ENCODE assay signal across 8 cellular contexts in the genomic region with DNA sequence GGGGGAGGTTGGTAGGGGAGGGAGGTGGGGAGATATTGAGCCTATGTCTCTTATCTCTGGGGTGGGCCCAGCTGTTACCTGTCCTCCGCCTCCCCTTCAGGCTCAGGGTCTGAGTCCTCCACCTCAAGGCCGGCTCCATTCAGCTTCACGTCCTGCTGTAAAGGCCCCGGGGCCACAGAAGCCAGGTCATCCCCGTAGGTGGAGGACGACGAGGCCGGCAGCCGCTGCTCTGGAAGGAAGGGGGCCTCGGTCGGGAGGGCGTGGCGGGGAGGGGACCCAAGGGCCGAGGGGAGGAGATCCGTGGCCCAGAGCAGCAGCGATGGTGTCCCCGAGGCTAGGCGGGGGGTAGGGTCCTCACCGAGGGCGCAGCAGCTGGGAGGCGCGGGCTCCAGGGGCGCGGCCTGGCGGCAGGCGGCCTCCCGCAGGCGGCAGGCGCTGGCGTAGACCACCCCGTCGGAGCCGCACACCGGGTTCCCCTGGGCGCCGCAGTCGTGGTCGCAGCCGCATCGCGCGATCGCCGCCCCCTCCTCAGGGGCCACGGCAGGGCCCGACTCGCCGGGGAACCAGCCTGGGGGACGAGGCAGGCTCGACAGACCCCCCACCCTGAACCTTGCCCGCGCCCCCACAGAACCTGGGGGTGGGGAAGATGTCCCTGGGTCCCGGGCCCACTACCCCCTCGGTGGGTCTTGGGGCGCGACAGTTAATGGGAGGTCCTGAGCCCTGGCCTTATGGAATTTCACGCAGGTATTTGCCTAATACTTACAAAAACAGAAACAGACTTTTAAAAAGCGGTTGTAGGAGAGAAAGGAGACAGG. TPM values are rescaled to one million over a fixed set of nuclear protein-coding genes. Genes with fewer than 3 reads are reported as not detected.
DNase-seq lines count a peak whose midpoint lies in the region; ATAC-seq and TF ChIP-seq lines count a peak whose summit lies in the region.

No MANE protein-coding gene starts in this region.

- H3K27ac Mint-ChIP-seq in activated T-cell treated with anti-CD3 and anti-CD28 coated beads, Interleukin-2, amount 50 U/mL, for 72 hours: peak overlapping the region; percentile 89

- peak overlapping the region; percentile 40; the same call in 1 of the 2 replicates for H3K4me2 ChIP-seq in HCT116 (ENCODE audit: low read length)

- DNase-seq in AG04450 (ENCODE audit: low read depth, low spot score) (no peak), HCT116 (ENCODE audit: low read depth, low spot score) (no peak), suprapubic skin (ENCODE audit: low spot score in 2 of 2) (peak in 1 of 2 donors; percentile 68), NCI-H128 (lab: John Stamatoyannopoulos, UW; ENCODE audit: unreplicated experiment) (no peak)
- peak; percentile 10 to 12 for DNase-seq in activated T-cell treated with anti-CD3 and anti-CD28 coated beads, Interleukin-2, amount 50 U/mL, for 72 hours

- H3K9ac ChIP-seq in HCT116 (ENCODE audit: low read length) (no peak overlapping the region), iPS-20b (ENCODE audit: low read depth, low read length) (no peak overlapping the region; the same call in 1 of the 2 replicates)

- no peaks in the 10 kb centered on the region for H4K20me1 ChIP-seq in HCT116 (ENCODE audit: insufficient read depth)

- TF ChIP-seq CTCF in AG04450 (IDR thresholded peaks at IDR 0.05; ENCODE audit: low read depth, low read length): no peak
- no peak for TF ChIP-seq CTCF in HCT116 (IDR thresholded peaks at IDR 0.05 in 2 of 3, conservative IDR thresholded peaks at IDR 0.05 in 1 of 3; ENCODE audit: borderline replicate concordance in 1 of 3, insufficient read depth in 1 of 3, low read depth in 2 of 3, low read length in 2 of 3)
- no peak for TF ChIP-seq CTCF in suprapubic skin (IDR thresholded peaks at IDR 0.05)

- H3K4me1 ChIP-seq in HCT116 (ENCODE audit: control insufficient read depth in 1 of 2, insufficient read depth in 2 of 2, low read length in 2 of 2) (peaks cover 2 to 8% of the 10 kb centered on the region in 2 experiments; a peak in 2 of 4 replicates), iPS-20b (ENCODE audit: insufficient read depth, low read length) (no peaks in the 10 kb centered on the region), suprapubic skin (peaks cover 21% of the 10 kb centered on the region)

- no TSS peak for BruUV-seq in HCT116 (replicated peaks; lab: Mats Ljungman, UMichigan)

- TF ChIP-seq RAD21 in HCT116 (IDR thresholded peaks at IDR 0.05; ENCODE audit: low read depth): no peak

- RAD21 ChIA-PET in HCT116 (lab: Charles Lee; ENCODE audit: low non-redundant PET in 1 of 2, low total read pairs in 2 of 2, uncharacterized antibody in 2 of 2, unreplicated experiment in 2 of 2): interaction anchor here in 1 of 2 experiments (0.6 kb wide), 1 partner anchor 156 kb away, joined by 5 read pairs; no protein-coding TSS in a partner anchor

- H3K9me3 Mint-ChIP-seq in activated T-cell treated with anti-CD3 and anti-CD28 coated beads, Interleukin-2, amount 50 U/mL, for 72 hours: no peaks in the 10 kb centered on the region

- no peaks in the 10 kb centered on the region for H3K36me3 Mint-ChIP-seq in activated T-cell treated with anti-CD3 and anti-CD28 coated beads, Interleukin-2, amount 50 U/mL, for 72 hours (ENCODE audit: insufficient read depth in 2 of 2)

- ATAC-seq in HCT116: no peak
- peak; percentile 2 to 3 for ATAC-seq in activated T-cell treated with anti-CD3 and anti-CD28 coated beads, Interleukin-2, amount 50 U/mL, for 72 hours (replicated peaks in 1 of 2)
- no peak for ATAC-seq in HG03095 (IDR thresholded peaks at IDR 0.05; ENCODE audit: unreplicated experiment)
- no peak for ATAC-seq in HG03175 (IDR thresholded peaks at IDR 0.05; ENCODE audit: unreplicated experiment)

- no peak overlapping the region for H2AFZ ChIP-seq in HCT116 (ENCODE audit: low read depth, low read length, poor library complexity, severe bottlenecking)

- TF ChIP-seq POLR2A in HCT116 (IDR thresholded peaks at IDR 0.05; ENCODE audit: borderline replicate concordance, extremely low read depth, insufficient read depth, insufficient read length) (no peak), suprapubic skin (IDR thresholded peaks at IDR 0.05) (no peak)

- H3K4me3 ChIP-seq in AG04450 (ENCODE audit: low read depth, low read length): peak overlapping the region; percentile 51
- H3K4me3 ChIP-seq in HCT116 (replicated peaks in 1 of 2; ENCODE audit: low read depth in 1 of 2, low read length in 2 of 2): no peak overlapping the region
- H3K4me3 ChIP-seq in iPS-20b (ENCODE audit: low read length): peak overlapping the region; percentile 77
- H3K4me3 ChIP-seq in suprapubic skin: peak overlapping the region; percentile 70

- H3K27me3 ChIP-seq in AG04450 (ENCODE audit: control insufficient read depth, insufficient read depth, low read length) (peaks cover 10% of the 10 kb centered on the region), HCT116 (ENCODE audit: insufficient read depth, low read length) (no peaks in the 10 kb centered on the region), iPS-20b (ENCODE audit: insufficient read depth, low read length) (peaks cover 30% of the 10 kb centered on the region), suprapubic skin (no peaks in the 10 kb centered on the region)

- H3K27ac ChIP-seq in AG04450 (ENCODE audit: low read depth, low read length): no peak overlapping the region
- H3K27ac ChIP-seq in HCT116 (ENCODE audit: low read depth, low read length): no peak overlapping the region; the same call in 1 of the 2 replicates
- no peak overlapping the region for H3K27ac ChIP-seq in iPS-20b (ENCODE audit: low read length)
- H3K27ac ChIP-seq in suprapubic skin: peak overlapping the region; percentile 78

- peak overlapping the region; percentile 73 to 74 for H3K4me3 Mint-ChIP-seq in activated T-cell treated with anti-CD3 and anti-CD28 coated beads, Interleukin-2, amount 50 U/mL, for 72 hours

- no peaks in the 10 kb centered on the region for H3K9me2 ChIP-seq in HCT116 (ENCODE audit: insufficient read depth)

- H3K79me2 ChIP-seq in HCT116 (ENCODE audit: insufficient read depth, low read length): no peaks in the 10 kb centered on the region

- POLR2A ChIA-PET in AG04450 (lab: Yijun Ruan, JAX): no interaction called here
- POLR2A ChIA-PET in HCT116 (lab: Charles Lee): no interaction called here

- peaks cover 5% of the 10 kb centered on the region for H3K4me1 Mint-ChIP-seq in activated T-cell treated with anti-CD3 and anti-CD28 coated beads, Interleukin-2, amount 50 U/mL, for 72 hours (ENCODE audit: low read depth)

- 0% methylated on average over 6 of the region's 58 CpGs for WGBS in suprapubic skin

- H3K9me3 ChIP-seq in AG04450 (ENCODE audit: control insufficient read depth, insufficient read depth, low read length) (peaks cover 5% of the 10 kb centered on the region; the same call in 1 of the 2 replicates), HCT116 (ENCODE audit: control insufficient read depth in 1 of 2, insufficient read depth in 1 of 2, low read depth in 1 of 2, low read length in 2 of 2) (no peaks in the 10 kb centered on the region), iPS-20b (ENCODE audit: insufficient read depth, low read depth, low read length) (no peaks in the 10 kb centered on the region), suprapubic skin (no peaks in the 10 kb centered on the region)

- peaks cover 38% of the 10 kb centered on the region for H3K27me3 Mint-ChIP-seq in activated T-cell treated with anti-CD3 and anti-CD28 coated beads, Interleukin-2, amount 50 U/mL, for 72 hours (ENCODE audit: low read depth)

- CTCF ChIA-PET in AG04450 (lab: Charles Lee) (no interaction called here), HCT116 (lab: Charles Lee) (no interaction called here)

- H3K36me3 ChIP-seq in HCT116 (ENCODE audit: control insufficient read depth in 1 of 2, insufficient read depth in 2 of 2, low read length in 2 of 2) (no peaks in the 10 kb centered on the region), iPS-20b (ENCODE audit: insufficient read depth, low read depth, low read length) (no peaks in the 10 kb centered on the region), suprapubic skin (no peaks in the 10 kb centered on the region)

- intact Hi-C loops in HCT116 (cut with micrococcal nuclease): no loop called here

- no peak for TF ChIP-seq EP300 in suprapubic skin (IDR thresholded peaks at IDR 0.05)

TF ChIP-seq in HCT116, 20 proteins besides CTCF, POLR2A, EP300 and RAD21:
- TF ChIP-seq, protein P1, sequence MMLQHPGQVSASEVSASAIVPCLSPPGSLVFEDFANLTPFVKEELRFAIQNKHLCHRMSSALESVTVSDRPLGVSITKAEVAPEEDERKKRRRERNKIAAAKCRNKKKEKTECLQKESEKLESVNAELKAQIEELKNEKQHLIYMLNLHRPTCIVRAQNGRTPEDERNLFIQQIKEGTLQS (IDR thresholded peaks at IDR 0.05): no peak
- TF ChIP-seq CEBPB (IDR thresholded peaks at IDR 0.05; ENCODE audit: low read depth): no peak
- no peak for TF ChIP-seq EZH2phosphoT487 (IDR thresholded peaks at IDR 0.05; ENCODE audit: borderline replicate concordance)
TF ChIP-seq in HCT116: peak in this region for 0.

RNA-seq across cellular contexts. Expression of a gene that starts 7.5 kb away (rescaled TPM):
- not detected in 2 replicates for polyA plus RNA-seq in AG04450 (2011; rRNA removed)
- polyA minus RNA-seq in AG04450 (2011; rRNA and poly(A)+ RNA removed): not detected in 2 replicates
- total RNA-seq in HCT116 (2021; ENCODE audit: unreplicated experiment) (0.10 TPM), suprapubic skin (1 to 10 TPM in 2 of 4 donors, under 1 TPM in 2; 0.57 to 3.9 (median 1.2) TPM)
- not detected in 2 replicates for polyA plus RNA-seq in HCT116 (2012)
- total RNA-seq in activated T-cell treated with anti-CD3 and anti-CD28 coated beads, Interleukin-2, amount 50 U/mL, for 72 hours: not detected

Comparison
In these comparisons a context has a peak if more than half of its experiments do, and no peak if none do; other contexts are left out.
1. DNase-seq: peak in activated T-cell treated with anti-CD3 and anti-CD28 coated beads, Interleukin-2, amount 50 U/mL, for 72 hours (2 of 2); none in AG04450 (single experiment), HCT116 (single experiment) and NCI-H128 (single experiment).
2. H3K4me3 ChIP-seq: peak in AG04450 (single experiment), iPS-20b (single experiment) and suprapubic skin (single experiment); none in HCT116 (0 of 2).
3. ATAC-seq: peak in activated T-cell treated with anti-CD3 and anti-CD28 coated beads, Interleukin-2, amount 50 U/mL, for 72 hours (2 of 2); none in HCT116 (single experiment), HG03095 (single experiment) and HG03175 (single experiment).